ENCODE assay signal across 16 cellular contexts in the genomic region with DNA sequence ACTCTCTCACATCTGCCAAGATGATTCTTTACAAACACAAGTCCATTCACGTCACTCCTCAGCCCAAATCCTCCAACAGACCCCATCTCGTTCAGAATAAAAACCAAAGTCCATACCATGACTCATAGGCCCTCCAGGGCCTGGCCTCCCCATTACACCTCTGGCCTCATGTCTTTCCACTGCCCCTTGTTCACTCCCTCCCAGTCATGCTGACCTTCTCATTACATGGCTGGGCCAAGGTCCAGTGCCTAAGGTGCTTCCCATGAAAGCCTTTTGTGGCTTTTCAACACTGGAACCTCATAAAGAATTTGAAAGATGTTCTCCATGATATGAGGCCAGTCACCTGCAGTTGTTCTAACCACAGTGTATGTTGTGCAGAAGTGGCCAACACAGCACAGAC. TPM values are rescaled to one million over a fixed set of nuclear protein-coding genes. Genes with fewer than 3 reads are reported as not detected.
"Had no signal": no experiment of that assay in that cellular context is flagged by ENCODE, and none has a peak within 500 bp of the region (broad histone marks: within the 10 kb centered on the region; RNA-seq: fewer than 3 reads in every experiment).

No MANE protein-coding gene starts in this region.

- H3K4me1 ChIP-seq: colonic mucosa had no signal

- H3K27me3 Mint-ChIP-seq: activated naive CD8-positive, alpha-beta T cell treated with anti-CD3 and anti-CD28 coated beads, Interleukin-2, amount 50 U/mL, for 24 hours; stimulated activated memory B cell treated with anti-CD40 and anti-IgM and Interleukin-4, amounts not matched to agents 10 μg/mL and 1 μg/mL and 100 μg/mL, for 72 hours had no signal

- H3K4me3 Mint-ChIP-seq: activated CD4-positive, alpha-beta T cell treated with anti-CD3 and anti-CD28 coated beads, Interleukin-2, amount 10 ng/mL, durations not matched to agents 7 days and 5 days; activated naive CD8-positive, alpha-beta T cell treated with anti-CD3 and anti-CD28 coated beads, Interleukin-2, amount 50 U/mL, for 24 hours; activated T-cell treated with anti-CD3 and anti-CD28 coated beads, Interleukin-2, amount 50 U/mL, for 72 hours; neural crest cell; stimulated activated memory B cell treated with anti-CD40 and anti-IgM and Interleukin-4, amounts not matched to agents 10 μg/mL and 1 μg/mL and 100 μg/mL, for 72 hours had no signal

- H3K4me3 ChIP-seq: cardiac muscle cell, colonic mucosa, esophagus muscularis mucosa, heart right ventricle, lung, tibial nerve, vagina had no signal

- H3K27me3 ChIP-seq: cardiac muscle cell, colonic mucosa, esophagus muscularis mucosa, heart right ventricle, tibial nerve, vagina had no signal

- H3K27ac Mint-ChIP-seq: activated CD4-positive, alpha-beta T cell treated with anti-CD3 and anti-CD28 coated beads, Interleukin-2, amount 10 ng/mL, durations not matched to agents 7 days and 5 days; activated naive CD8-positive, alpha-beta T cell treated with anti-CD3 and anti-CD28 coated beads, Interleukin-2, amount 50 U/mL, for 24 hours; activated T-cell treated with anti-CD3 and anti-CD28 coated beads, Interleukin-2, amount 50 U/mL, for 72 hours; stimulated activated memory B cell treated with anti-CD40 and anti-IgM and Interleukin-4, amounts not matched to agents 10 μg/mL and 1 μg/mL and 100 μg/mL, for 72 hours had no signal

- H3K4me1 Mint-ChIP-seq: activated CD4-positive, alpha-beta T cell treated with anti-CD3 and anti-CD28 coated beads, Interleukin-2, amount 10 ng/mL, durations not matched to agents 7 days and 5 days; activated naive CD8-positive, alpha-beta T cell treated with anti-CD3 and anti-CD28 coated beads, Interleukin-2, amount 50 U/mL, for 24 hours; neural crest cell; stimulated activated memory B cell treated with anti-CD40 and anti-IgM and Interleukin-4, amounts not matched to agents 10 μg/mL and 1 μg/mL and 100 μg/mL, for 72 hours had no signal

- ATAC-seq: activated naive CD8-positive, alpha-beta T cell treated with anti-CD3 and anti-CD28 coated beads, Interleukin-2, amount 50 U/mL, for 24 hours; activated T-cell treated with anti-CD3 and anti-CD28 coated beads, Interleukin-2, amount 50 U/mL, for 72 hours; heart right ventricle; left colon had no signal

- H3K27ac ChIP-seq: cardiac muscle cell, colonic mucosa, heart right ventricle, tibial nerve, vagina had no signal

- DNase-seq: activated CD4-positive, alpha-beta T cell treated with anti-CD3 and anti-CD28 coated beads, Interleukin-2, amount 10 ng/mL, durations not matched to agents 7 days and 5 days; activated CD4-positive, CD25-positive, alpha-beta regulatory T cell; activated CD8-positive, alpha-beta memory T cell treated with anti-CD3 and anti-CD28 coated beads, Interleukin-2, amount 50 U/mL, for 48 hours; activated naive CD8-positive, alpha-beta T cell treated with anti-CD3 and anti-CD28 coated beads, Interleukin-2, amount 50 U/mL, for 24 hours; activated T-cell treated with anti-CD3 and anti-CD28 coated beads, Interleukin-2, amount 50 U/mL, for 72 hours; colonic mucosa; heart right ventricle; left colon; stimulated activated CD4-positive, alpha-beta T cell treated with anti-CD3 and anti-CD28 coated beads, Interleukin-2, amount 100 ng/mL, for 48 hours had no signal

- H3K9me3 ChIP-seq: colonic mucosa, esophagus muscularis mucosa, vagina had no signal

- H3K36me3 ChIP-seq: cardiac muscle cell, colonic mucosa, esophagus muscularis mucosa, heart right ventricle, tibial nerve, vagina had no signal

RNA-seq across cellular contexts. Expression of gene NEK10, which starts 44.5 kb away (rescaled TPM):
- total RNA-seq: vagina had no signal
